ENCODE assay signal across 18 cellular contexts in the genomic region with DNA sequence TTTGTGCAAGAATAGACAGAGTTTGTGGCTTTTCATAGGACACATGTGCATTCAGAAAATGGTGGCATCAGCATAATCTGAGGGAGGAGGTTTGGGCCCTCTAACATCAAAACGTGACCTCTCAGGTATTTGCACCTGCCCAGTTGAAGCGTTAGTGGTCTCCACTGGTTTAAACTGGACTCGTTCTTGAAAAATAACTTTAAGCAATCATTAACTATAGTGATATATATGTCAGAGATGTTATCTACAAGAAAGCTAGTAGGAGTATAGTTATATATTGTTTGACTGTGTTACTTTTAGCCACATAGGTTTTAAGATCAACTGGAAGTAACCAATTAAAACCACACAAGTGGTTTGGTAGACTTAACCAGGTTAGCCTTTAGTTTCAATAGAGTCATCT.
"Had no signal": no experiment of that assay in that cellular context is flagged by ENCODE, and none has a peak within 500 bp of the region (broad histone marks: within the 10 kb centered on the region; RNA-seq: fewer than 3 reads in every experiment).

No MANE protein-coding gene starts in this region.

- ATAC-seq: activated CD4-positive, CD25-positive, alpha-beta regulatory T cell treated with anti-CD3 and anti-CD28 coated beads, Interleukin-2, amount 50 U/mL, for 24 hours; activated naive CD8-positive, alpha-beta T cell treated with anti-CD3 and anti-CD28 coated beads, Interleukin-2, amount 50 U/mL, for 24 hours; natural killer cell treated with Interleukin-12 subunit alpha and Interleukin-12 subunit beta and Interleukin-15 and Interleukin-18, amount 100 ng/mL, for 72 hours; right cardiac atrium had no signal

- DNase-seq: activated CD4-positive, alpha-beta memory T cell treated with anti-CD3 and anti-CD28 coated beads, Interleukin-2, amount 10 ng/mL, durations not matched to agents 7 days and 5 days; activated CD4-positive, alpha-beta T cell treated with anti-CD3 and anti-CD28 coated beads, Interleukin-2, amount 10 ng/mL, durations not matched to agents 24 days and 14 days; activated gamma-delta T cell; activated naive CD4-positive, alpha-beta T cell treated with anti-CD3 and anti-CD28 coated beads, Interleukin-2, amount 50 U/mL, for 16 hours; activated naive CD8-positive, alpha-beta T cell treated with anti-CD3 and anti-CD28 coated beads, Interleukin-2, amount 50 U/mL, for 24 hours; activated T-cell treated with anti-CD3 and anti-CD28 coated beads for 4 hours; cerebellar nuclear complex; head of caudate nucleus; hypothalamus; ovary; right cardiac atrium; stimulated activated CD4-positive, alpha-beta T cell treated with anti-CD3 and anti-CD28 coated beads, Interleukin-12 subunit alpha, Interleukin-12 subunit beta, amount 100 ng/mL, for 4 hours; substantia nigra; thyroid gland had no signal

- FAIRE-seq: frontal cortex, islet of Langerhans had no signal
